ENCODE assay signal across 27 cellular contexts in genomic region chr7:117402109-117402508, GRCh38. TPM values are rescaled to one million over a fixed set of nuclear protein-coding genes. Genes with fewer than 3 reads are reported as not detected.
DNase-seq lines count a peak whose midpoint lies in the region; ATAC-seq and TF ChIP-seq lines count a peak whose summit lies in the region.
"Had no signal": no experiment of that assay in that cellular context is flagged by ENCODE, and none has a peak within 500 bp of the region (broad histone marks: within the 10 kb centered on the region; RNA-seq: fewer than 3 reads in every experiment).

No MANE protein-coding gene starts in this region.

- intact Hi-C loops in Calu3 (cut with micrococcal nuclease; ENCODE audit: unreplicated experiment) (loop anchor here (1.0 to 2.0 kb wide), 2 partner anchors 33 to 44 kb away; no protein-coding TSS in a partner anchor), PC-9 (cut with micrococcal nuclease; ENCODE audit: unreplicated experiment) (loop anchor here (5.0 kb wide), 2 partner anchors 270 to 795 kb away; no protein-coding TSS in a partner anchor)

- H3K4me3 Mint-ChIP-seq in Calu3 (ENCODE audit: low read depth, unreplicated experiment): no peak overlapping the region
- H3K4me3 Mint-ChIP-seq: activated naive CD8-positive, alpha-beta T cell treated with anti-CD3 and anti-CD28 coated beads for 36 hours; brain; CD4-positive, CD25-positive, alpha-beta regulatory T cell; neural crest cell had no signal

- no peaks in the 10 kb centered on the region for H3K27me3 Mint-ChIP-seq in Calu3 (ENCODE audit: unreplicated experiment)
- H3K27me3 Mint-ChIP-seq: activated naive CD8-positive, alpha-beta T cell treated with anti-CD3 and anti-CD28 coated beads for 36 hours; brain had no signal

- no peak overlapping the region for H2AFZ ChIP-seq in PC-9

- no peaks in the 10 kb centered on the region for H4K20me1 ChIP-seq in PC-9 (ENCODE audit: insufficient read depth)

- DNase-seq in Calu3 (peak; percentile 46), HS-27A (ENCODE audit: low read depth) (peak; percentile 20), choroid plexus epithelial cell (ENCODE audit: low read depth) (peak; percentile 9), myocyte (ENCODE audit: low read depth) (peak; percentile 47), PC-9 (no peak), NCI-H146 treated with DMSO at 0.1 percent for 48 hours (lab: John Stamatoyannopoulos, UW; ENCODE audit: unreplicated experiment) (no peak)
- DNase-seq: activated naive CD8-positive, alpha-beta T cell treated with anti-CD3 and anti-CD28 coated beads for 36 hours; CD4-positive, CD25-positive, alpha-beta regulatory T cell; DMS 273 treated with DMSO at 0.1 percent for 48 hours; effector memory CD4-positive, alpha-beta T cell; HCEC 1CT; left cardiac atrium; NCI-H2029; NCI-H446; NK-92 treated with Interleukin-12 subunit alpha and Interleukin-12 subunit beta, amount 100 ng/mL, for 24 hours; substantia nigra had no signal

- H3K9me2 ChIP-seq in PC-9 (ENCODE audit: insufficient read depth): no peaks in the 10 kb centered on the region

- CTCF ChIA-PET in Calu3 (lab: Charles Lee) (interaction anchor here (0.7 to 1.5 kb wide), 2 partner anchors 44 to 57 kb away, joined by 3 to 4 read pairs; no protein-coding TSS in a partner anchor), PC-9 (lab: Charles Lee) (no interaction called here)

- H3K27ac ChIP-seq in PC-9: no peak overlapping the region
- H3K27ac ChIP-seq: esophagus muscularis mucosa, SK-N-MC had no signal

- no peaks in the 10 kb centered on the region for H3F3A ChIP-seq in PC-9 (ENCODE audit: insufficient read depth, low read depth)

- no peak overlapping the region for H3K4me2 ChIP-seq in PC-9

- H3K27ac Mint-ChIP-seq in Calu3 (ENCODE audit: unreplicated experiment): peak overlapping the region; percentile 93
- H3K27ac Mint-ChIP-seq: activated naive CD8-positive, alpha-beta T cell treated with anti-CD3 and anti-CD28 coated beads for 36 hours; activated T-helper 2 cell treated with anti-CD3 and anti-CD28 coated beads, Interferon-gamma antibody, Interleukin-2, Interleukin-4, amounts not matched to agents 10 μg/mL and 5 μg/mL and 100 μg/mL, durations not matched to agents 14 hours and 24 hours and 36 hours; brain; CD4-positive, CD25-positive, alpha-beta regulatory T cell; progenitor cell of endocrine pancreas had no signal

- no peaks in the 10 kb centered on the region for H3K79me2 ChIP-seq in PC-9 (ENCODE audit: low read depth)

- H3K4me3 ChIP-seq in choroid plexus epithelial cell (ENCODE audit: low read depth, low read length) (no peak overlapping the region), PC-9 (no peak overlapping the region)
- H3K4me3 ChIP-seq: esophagus muscularis mucosa, SK-N-MC had no signal

- H3K4me1 ChIP-seq in PC-9 (replicated peaks; ENCODE audit: insufficient read depth): no peaks in the 10 kb centered on the region
- H3K4me1 ChIP-seq: esophagus muscularis mucosa had no signal

- ATAC-seq in GM18519 (IDR thresholded peaks at IDR 0.05; ENCODE audit: low FRiP score, unreplicated experiment): no peak
- no peak for ATAC-seq in HG03025 (IDR thresholded peaks at IDR 0.05; ENCODE audit: low FRiP score, unreplicated experiment)
- ATAC-seq: left cardiac atrium had no signal

- TF ChIP-seq CTCF in Calu3 (IDR thresholded peaks at IDR 0.05; ENCODE audit: unreplicated experiment) (no peak), choroid plexus epithelial cell (conservative IDR thresholded peaks at IDR 0.05; ENCODE audit: low read depth, low read length) (no peak), PC-9 (conservative IDR thresholded peaks at IDR 0.05) (no peak)

- peaks cover 2% of the 10 kb centered on the region for H3K9me3 Mint-ChIP-seq in Calu3 (ENCODE audit: low read depth, unreplicated experiment)
- H3K9me3 Mint-ChIP-seq: activated naive CD8-positive, alpha-beta T cell treated with anti-CD3 and anti-CD28 coated beads for 36 hours; activated T-helper 2 cell treated with anti-CD3 and anti-CD28 coated beads, Interferon-gamma antibody, Interleukin-2, Interleukin-4, amounts not matched to agents 10 μg/mL and 5 μg/mL and 100 μg/mL, durations not matched to agents 14 hours and 24 hours and 36 hours; brain; neural crest cell had no signal

- BruUV-seq in Calu3 (replicated peaks; lab: Mats Ljungman, UMichigan) (no TSS peak), PC-9 (replicated peaks; lab: Mats Ljungman, UMichigan) (no TSS peak)

- peaks cover 50% of the 10 kb centered on the region for H3K4me1 Mint-ChIP-seq in Calu3 (ENCODE audit: low read depth, unreplicated experiment)
- H3K4me1 Mint-ChIP-seq: activated naive CD8-positive, alpha-beta T cell treated with anti-CD3 and anti-CD28 coated beads for 36 hours; brain; CD4-positive, CD25-positive, alpha-beta regulatory T cell; neural crest cell had no signal

- POLR2A ChIA-PET in PC-9 (lab: Charles Lee; ENCODE audit: unreplicated experiment): no interaction called here

- no peaks in the 10 kb centered on the region for H3K36me3 Mint-ChIP-seq in Calu3 (ENCODE audit: insufficient read depth, unreplicated experiment)
- H3K36me3 Mint-ChIP-seq: activated naive CD8-positive, alpha-beta T cell treated with anti-CD3 and anti-CD28 coated beads for 36 hours; brain; CD4-positive, CD25-positive, alpha-beta regulatory T cell had no signal

- no peaks in the 10 kb centered on the region for H3K27me3 ChIP-seq in PC-9 (ENCODE audit: insufficient read depth, low read depth)
- H3K27me3 ChIP-seq: esophagus muscularis mucosa had no signal

- H3K9me3 ChIP-seq in PC-9 (ENCODE audit: insufficient read depth, low read depth): no peaks in the 10 kb centered on the region

- H3K36me3 ChIP-seq in PC-9 (ENCODE audit: low read depth): no peaks in the 10 kb centered on the region
- H3K36me3 ChIP-seq: esophagus muscularis mucosa had no signal

RNA-seq across cellular contexts. Expression of gene ASZ1, which starts 25.2 kb away (rescaled TPM):
- total RNA-seq in Calu3 (2022) (not detected in 2 replicates), myocyte (not detected in 2 replicates), PC-9 (2021) (not detected in 2 replicates)
- not detected for polyA plus RNA-seq in myocyte (2012)
- total RNA-seq: activated naive CD8-positive, alpha-beta T cell treated with anti-CD3 and anti-CD28 coated beads for 36 hours; activated T-helper 2 cell treated with anti-CD3 and anti-CD28 coated beads, Interferon-gamma antibody, Interleukin-2, Interleukin-4, amounts not matched to agents 10 μg/mL and 5 μg/mL and 100 μg/mL, durations not matched to agents 14 hours and 24 hours and 36 hours; CD4-positive, CD25-positive, alpha-beta regulatory T cell; esophagus muscularis mucosa; left cardiac atrium; mononuclear cell; neural crest cell; progenitor cell of endocrine pancreas; T-helper 2 cell treated with Interferon-gamma antibody and Interleukin-4, amounts not matched to agents 100 ng/mL and 5 ng/mL, for 36 hours; urinary bladder had no signal
- polyA plus RNA-seq: CD4-positive, CD25-positive, alpha-beta regulatory T cell; urinary bladder had no signal

Comparison
In these comparisons a context has a peak if more than half of its experiments do, and no peak if none do; other contexts are left out.
1. DNase-seq: peak in Calu3 (single experiment), HS-27A (single experiment), choroid plexus epithelial cell (single experiment) and myocyte (single experiment); none in PC-9 (0 of 2) and NCI-H146 treated with DMSO at 0.1 percent for 48 hours (single experiment).